In the genomic region with DNA sequence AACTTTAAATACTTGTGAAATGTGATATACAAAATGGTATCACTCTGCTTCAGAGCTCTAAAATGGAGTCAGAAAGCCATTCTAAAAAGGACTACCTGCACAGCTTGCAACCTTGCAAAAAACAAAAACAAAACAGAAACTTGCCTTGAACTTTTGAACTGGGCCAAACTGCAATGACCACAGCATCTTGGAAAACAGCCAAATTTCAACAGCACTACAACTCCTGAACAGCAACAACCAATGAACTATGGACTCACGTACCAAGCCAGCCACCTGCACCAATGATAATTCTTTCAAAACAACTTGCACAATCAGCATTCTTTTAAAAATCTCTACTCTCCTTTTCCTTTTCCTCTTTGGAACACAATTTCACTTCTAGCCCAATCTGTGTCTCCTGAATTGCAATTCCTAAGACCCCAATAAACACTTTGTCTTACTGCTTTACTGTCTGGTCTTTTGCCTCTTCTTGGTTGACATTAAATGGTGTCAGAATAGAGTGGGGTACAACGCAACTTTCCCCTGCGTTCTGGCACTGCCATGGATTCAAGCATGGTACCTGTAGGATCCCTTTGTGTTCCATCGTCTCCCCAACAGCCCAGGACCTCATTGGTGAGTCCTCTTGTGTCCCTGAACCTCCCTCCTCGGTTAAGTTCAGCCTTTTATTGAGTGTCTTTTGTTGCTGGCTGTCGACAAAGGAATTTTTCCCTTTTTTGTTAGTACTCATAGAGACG, we compare ENCODE assay signal across 9 cellular contexts. TPM values are rescaled to one million over a fixed set of nuclear protein-coding genes. Genes with fewer than 3 reads are reported as not detected.
DNase-seq lines count a peak whose midpoint lies in the region; ATAC-seq and TF ChIP-seq lines count a peak whose summit lies in the region.
"Had no signal": no experiment of that assay in that cellular context is flagged by ENCODE, and none has a peak within 500 bp of the region (broad histone marks: within the 10 kb centered on the region; RNA-seq: fewer than 3 reads in every experiment).

No MANE protein-coding gene starts in this region.

- H3K9me3 ChIP-seq in lower lobe of right lung, result no peaks in the 10 kb centered on the region

- H3K36me3 ChIP-seq in lower lobe of right lung, result no peaks in the 10 kb centered on the region

- peaks cover 7% of the 10 kb centered on the region for H3K4me1 Mint-ChIP-seq in activated CD4-positive, alpha-beta T cell treated with anti-CD3 and anti-CD28 coated beads, Interleukin-2, amount 10 ng/mL, durations not matched to agents 7 days and 5 days
- H3K4me1 Mint-ChIP-seq: activated naive CD4-positive, alpha-beta T cell treated with anti-CD3 and anti-CD28 coated beads, Interleukin-2, amount 50 U/mL, for 24 hours had no signal

- POLR2A ChIA-PET in activated CD4-positive, alpha-beta T cell treated with anti-CD3 and anti-CD28 coated beads, Interleukin-2, amount 10 ng/mL, durations not matched to agents 7 days and 5 days (lab: Charles Lee), result no interaction called here

- CTCF ChIA-PET in activated CD4-positive, alpha-beta T cell treated with anti-CD3 and anti-CD28 coated beads, Interleukin-2, amount 10 ng/mL, durations not matched to agents 7 days and 5 days (lab: Charles Lee), result no interaction called here

- DNase-seq in LoVo (ENCODE audit: low spot score) (peak; percentile 1), lower lobe of right lung (no peak), COR-L47 (lab: John Stamatoyannopoulos, UW) (no peak), NCI-H748 (lab: John Stamatoyannopoulos, UW; ENCODE audit: unreplicated experiment) (no peak)
- DNase-seq in activated CD4-positive, alpha-beta T cell treated with anti-CD3 and anti-CD28 coated beads, Interleukin-2, amount 10 ng/mL, durations not matched to agents 7 days and 5 days, result no peak
- DNase-seq in activated CD4-positive, alpha-beta T cell treated with anti-CD3 and anti-CD28 coated beads, Interleukin-2, amount 50 U/mL, for 1 hour, result no peak

- H3K27me3 Mint-ChIP-seq in activated CD4-positive, alpha-beta T cell treated with anti-CD3 and anti-CD28 coated beads, Interleukin-2, amount 10 ng/mL, durations not matched to agents 7 days and 5 days, result no peaks in the 10 kb centered on the region

- ATAC-seq in GM19035 (IDR thresholded peaks at IDR 0.05; ENCODE audit: unreplicated experiment), result peak; percentile 96
- ATAC-seq in HG02763 (IDR thresholded peaks at IDR 0.05; ENCODE audit: unreplicated experiment), result peak; percentile 97
- peak; percentile 25 to 33 for ATAC-seq in lower lobe of right lung

- intact Hi-C loops in lower lobe of right lung (cut with DNase I), result no loop called here

- H3K4me3 ChIP-seq in lower lobe of right lung, result no peak overlapping the region

- H3K4me1 ChIP-seq in lower lobe of right lung, result no peaks in the 10 kb centered on the region

- no peaks in the 10 kb centered on the region for H3K36me3 Mint-ChIP-seq in activated CD4-positive, alpha-beta T cell treated with anti-CD3 and anti-CD28 coated beads, Interleukin-2, amount 10 ng/mL, durations not matched to agents 7 days and 5 days (ENCODE audit: low read depth)
- H3K36me3 Mint-ChIP-seq: activated naive CD4-positive, alpha-beta T cell treated with anti-CD3 and anti-CD28 coated beads, Interleukin-2, amount 50 U/mL, for 24 hours had no signal

- H3K27me3 ChIP-seq in lower lobe of right lung (ENCODE audit: low read depth), result no peaks in the 10 kb centered on the region

- H3K27ac ChIP-seq in lower lobe of right lung, result no peak overlapping the region

- no peak overlapping the region for H3K4me3 Mint-ChIP-seq in activated CD4-positive, alpha-beta T cell treated with anti-CD3 and anti-CD28 coated beads, Interleukin-2, amount 10 ng/mL, durations not matched to agents 7 days and 5 days
- H3K4me3 Mint-ChIP-seq: activated naive CD4-positive, alpha-beta T cell treated with anti-CD3 and anti-CD28 coated beads, Interleukin-2, amount 50 U/mL, for 24 hours had no signal

- H3K27ac Mint-ChIP-seq in activated CD4-positive, alpha-beta T cell treated with anti-CD3 and anti-CD28 coated beads, Interleukin-2, amount 10 ng/mL, durations not matched to agents 7 days and 5 days, result no peak overlapping the region
- H3K27ac Mint-ChIP-seq: activated naive CD4-positive, alpha-beta T cell treated with anti-CD3 and anti-CD28 coated beads, Interleukin-2, amount 50 U/mL, for 24 hours had no signal

- no peaks in the 10 kb centered on the region for H3K9me3 Mint-ChIP-seq in activated CD4-positive, alpha-beta T cell treated with anti-CD3 and anti-CD28 coated beads, Interleukin-2, amount 10 ng/mL, durations not matched to agents 7 days and 5 days

- TF ChIP-seq CTCF in lower lobe of right lung (IDR thresholded peaks at IDR 0.05), result no peak

RNA-seq across cellular contexts. Expression of a gene that starts 35.7 kb away (rescaled TPM):
- total RNA-seq in lower lobe of right lung, result 52.6 TPM
- 10 to 100 TPM; 57.0 to 58.4 TPM for total RNA-seq in activated CD4-positive, alpha-beta T cell treated with anti-CD3 and anti-CD28 coated beads, Interleukin-2, amount 10 ng/mL, durations not matched to agents 7 days and 5 days

Comparison
In these comparisons a context has a peak if more than half of its experiments do, and no peak if none do; other contexts are left out.
1. ATAC-seq: peak in every context shown above with its lines; median percentile 97 in HG02763; 96 in GM19035; 29 in lower lobe of right lung.